In genomic region chr1:40818264-40818961, GRCh38 we compare ENCODE assay signal across 9 cellular contexts. TPM values are rescaled to one million over a fixed set of nuclear protein-coding genes. Genes with fewer than 3 reads are reported as not detected.
DNase-seq lines count a peak whose midpoint lies in the region; ATAC-seq and TF ChIP-seq lines count a peak whose summit lies in the region.
"Had no signal": no experiment of that assay in that cellular context is flagged by ENCODE, and none has a peak within 500 bp of the region (broad histone marks: within the 10 kb centered on the region; RNA-seq: fewer than 3 reads in every experiment).

No MANE protein-coding gene starts in this region.

- H4K91ac ChIP-seq in IMR-90 (ENCODE audit: insufficient read depth, low read depth, low read length) = no peak overlapping the region

- no peak overlapping the region for H2BK20ac ChIP-seq in IMR-90 (ENCODE audit: low read depth, low read length)

- H3K9ac ChIP-seq in IMR-90 (ENCODE audit: low read depth, low read length) = no peak overlapping the region

- intact Hi-C loops in breast epithelium (cut with DNase I; ENCODE audit: low total_unique reads) (no loop called here), MCF 10A (cut with micrococcal nuclease) (no loop called here), IMR-90 (cut with micrococcal nuclease) (no loop called here), posterior vena cava (cut with DNase I) (loop anchor here in 1 of 2 donors (1.0 kb wide), 1 partner anchor 32 kb away; no protein-coding TSS in a partner anchor)

- H3K36me3 Mint-ChIP-seq in MCF 10A (ENCODE audit: insufficient read depth, unreplicated experiment) = no peaks in the 10 kb centered on the region

- H3K4me2 ChIP-seq in IMR-90 (ENCODE audit: low read depth, low read length) = peak overlapping the region; percentile 57

- no peak overlapping the region for H3K14ac ChIP-seq in IMR-90 (replicated peaks; ENCODE audit: low read depth, low read length)

- no peaks in the 10 kb centered on the region for H3K4me1 Mint-ChIP-seq in MCF 10A (ENCODE audit: insufficient read depth, unreplicated experiment)

- H3K27ac ChIP-seq in breast epithelium (no peak overlapping the region), IMR-90 (ENCODE audit: insufficient read depth, low read length) (no peak overlapping the region)

- no peak overlapping the region for H3K4ac ChIP-seq in IMR-90 (ENCODE audit: low read depth, low read length)

- H4K20me1 ChIP-seq in IMR-90 (ENCODE audit: insufficient read depth, low read length) = no peaks in the 10 kb centered on the region

- peak overlapping the region; percentile 27 to 70 (median 48) for H3K4me3 ChIP-seq in breast epithelium
- H3K4me3 ChIP-seq in IMR-90 (ENCODE audit: insufficient read depth, low read depth, low read length) = peak overlapping the region; percentile 41
- peak overlapping the region; percentile 40 for H3K4me3 ChIP-seq in fibroblast of pulmonary artery (replicated peaks; ENCODE audit: low read depth, low read length)

- CTCF ChIA-PET in MCF 10A (lab: Yijun Ruan, JAX) = interaction anchor here (0.5 to 0.9 kb wide), 2 partner anchors 31 to 32 kb away, joined by 3 read pairs; no protein-coding TSS in a partner anchor
- CTCF ChIA-PET in IMR-90 (lab: Yijun Ruan, JAX) = interaction anchor here (0.6 kb wide), 1 partner anchor 44 kb away, joined by 3 read pairs; no protein-coding TSS in a partner anchor

- peak overlapping the region; percentile 88 for H2AFZ ChIP-seq in IMR-90 (replicated peaks; ENCODE audit: low read length, poor library complexity)

- WGBS in IMR-90 (ENCODE audit: extremely low coverage in 2 of 2, insufficient read length in 1 of 2), 2 experiments = 0% methylated on average over 5 of the region's 59 CpGs; no CpG with 5 or more reads in 1 of the 2 experiments

- no peak overlapping the region for H3K27ac Mint-ChIP-seq in MCF 10A (ENCODE audit: low read depth, unreplicated experiment)

- no peak overlapping the region for H2AK9ac ChIP-seq in IMR-90 (replicated peaks; ENCODE audit: low read depth, low read length, poor library complexity)

- H2BK120ac ChIP-seq in IMR-90 (ENCODE audit: low read depth, low read length) = no peak overlapping the region

- BruUV-seq in MCF 10A (replicated peaks; lab: Mats Ljungman, UMichigan) = no TSS peak
- BruUV-seq in IMR-90 (replicated peaks; lab: Mats Ljungman, UMichigan) = no TSS peak

- POLR2A ChIA-PET in MCF 10A (lab: Yijun Ruan, JAX) (no interaction called here), IMR-90 (lab: Charles Lee; ENCODE audit: unreplicated experiment) (no interaction called here)

- ATAC-seq in IMR-90 (ENCODE audit: low read depth) = peak; percentile 63

- no peak overlapping the region for H4K5ac ChIP-seq in IMR-90 (ENCODE audit: low read depth, low read length)

- H3K27me3 Mint-ChIP-seq in MCF 10A (ENCODE audit: insufficient read depth, unreplicated experiment) = peaks cover 16% of the 10 kb centered on the region

- DNase-seq in breast epithelium (ENCODE audit: low spot score in 2 of 2) = peak; percentile 41 to 62
- DNase-seq in MCF 10A (ENCODE audit: unreplicated experiment) = no peak
- DNase-seq in IMR-90 = no peak
- peak; percentile 78 for DNase-seq in activated T-cell treated with anti-CD3 and anti-CD28 coated beads for 24 hours (ENCODE audit: low read depth)
- DNase-seq in fibroblast of pulmonary artery (ENCODE audit: low read depth) = no peak
- DNase-seq in posterior vena cava (ENCODE audit: low spot score) = peak; percentile 87
- peak; percentile 83 for DNase-seq in ureter (ENCODE audit: low spot score)
- no peak for DNase-seq in cortex of kidney (lab: John Stamatoyannopoulos, UW)

- H3K9me3 ChIP-seq in breast epithelium (no peaks in the 10 kb centered on the region), IMR-90 (ENCODE audit: control insufficient read depth, insufficient read depth, low read length) (no peaks in the 10 kb centered on the region)
- H3K9me3 ChIP-seq: Caco-2 had no signal

- dilution Hi-C loops in IMR-90 (cut with HindIII; ENCODE audit: low sequenced_read_pairs, unreplicated experiment) = no loop called here

- no peaks in the 10 kb centered on the region for H3K9me1 ChIP-seq in IMR-90 (ENCODE audit: insufficient read depth, low read length)

- no peaks in the 10 kb centered on the region for H3K9me3 Mint-ChIP-seq in MCF 10A (ENCODE audit: unreplicated experiment)

- H3K27me3 ChIP-seq in breast epithelium = no peaks in the 10 kb centered on the region
- peaks cover 44% of the 10 kb centered on the region for H3K27me3 ChIP-seq in IMR-90 (ENCODE audit: control insufficient read depth, insufficient read depth, low read length)

- TF ChIP-seq POLR2A in breast epithelium (IDR thresholded peaks at IDR 0.05) (no peak), IMR-90 (IDR thresholded peaks at IDR 0.05; ENCODE audit: low read depth, low read length) (no peak)

- no peak overlapping the region for H3K23ac ChIP-seq in IMR-90 (ENCODE audit: low read depth, low read length)

- H2AK5ac ChIP-seq in IMR-90 (ENCODE audit: low read depth, low read length) = no peak overlapping the region

- H3K36me3 ChIP-seq in breast epithelium (no peaks in the 10 kb centered on the region), IMR-90 (ENCODE audit: control insufficient read depth, insufficient read depth, low read length) (no peaks in the 10 kb centered on the region)

- H3K79me1 ChIP-seq in IMR-90 (ENCODE audit: low read depth in 1 of 2, low read length in 2 of 2) = no peaks in the 10 kb centered on the region

- H3K18ac ChIP-seq in IMR-90 (ENCODE audit: low read depth, low read length) = no peak overlapping the region

- H2BK15ac ChIP-seq in IMR-90 (ENCODE audit: low read depth, low read length) = no peak overlapping the region

- H3K4me1 ChIP-seq in breast epithelium (no peaks in the 10 kb centered on the region), IMR-90 (ENCODE audit: control insufficient read depth, insufficient read depth, low read length) (peaks cover 3% of the 10 kb centered on the region)

- in situ Hi-C loops in IMR-90 (cut with MboI; ENCODE audit: low sequenced_read_pairs) = no loop called here

- no peak overlapping the region for H3K4me3 Mint-ChIP-seq in MCF 10A (ENCODE audit: unreplicated experiment)

- H3K56ac ChIP-seq in IMR-90 (ENCODE audit: extremely low read depth, insufficient read depth, low read length) = no peak overlapping the region

- no peak overlapping the region for H2BK5ac ChIP-seq in IMR-90 (ENCODE audit: low read depth, low read length, poor library complexity, severe bottlenecking)

- no peak overlapping the region for H4K8ac ChIP-seq in IMR-90 (ENCODE audit: low read depth in 2 of 2, low read length in 2 of 2)

- no peak for TF ChIP-seq RAD21 in IMR-90 (IDR thresholded peaks at IDR 0.05; ENCODE audit: low read length)

- no peak for TF ChIP-seq CTCF in breast epithelium (IDR thresholded peaks at IDR 0.05)
- no peak for TF ChIP-seq CTCF in MCF 10A (IDR thresholded peaks at IDR 0.05; ENCODE audit: unreplicated experiment)
- TF ChIP-seq CTCF in IMR-90 (conservative IDR thresholded peaks at IDR 0.05; ENCODE audit: low read depth, low read length) = no peak
- no peak for TF ChIP-seq CTCF in fibroblast of pulmonary artery (IDR thresholded peaks at IDR 0.05; ENCODE audit: low read length, missing control alignments)

TF ChIP-seq in IMR-90, 13 proteins besides CTCF, POLR2A, EP300 and RAD21:
- TF ChIP-seq BHLHE40 (IDR thresholded peaks at IDR 0.05; ENCODE audit: low read depth, low read length) = no peak
- no peak for TF ChIP-seq USF2 (IDR thresholded peaks at IDR 0.05; ENCODE audit: low read depth, low read length)

RNA-seq across cellular contexts. Expression of gene KCNQ4, which starts 34.8 kb away (rescaled TPM):
- total RNA-seq in breast epithelium = 1 to 10 TPM in 2 of 3 donors, under 1 TPM in 1; 0.32 to 1.3 (median 1.3) TPM
- total RNA-seq in MCF 10A (2022) = not detected in 2 replicates
- not detected in 2 replicates for total RNA-seq in IMR-90 (2012; rRNA removed)
- 0.07 and 0.09 TPM in 2 replicates for polyA plus RNA-seq in IMR-90 (2012; rRNA removed)
- polyA plus RNA-seq in IMR-90 (2012; cell fraction: cytosol; rRNA removed) = 0.01 and 0.04 TPM in 2 replicates
- polyA plus RNA-seq in IMR-90 (2012; cell fraction: nucleus; rRNA removed; ENCODE audit: low replicate concordance) = 0.33 and 0.48 TPM in 2 replicates
- 10 to 100 TPM; 10.3 to 11.4 TPM for total RNA-seq in posterior vena cava
- 3.7 TPM for total RNA-seq in ureter

RNA-seq across cellular contexts. Expression of gene CITED4, which starts 43.8 kb away (rescaled TPM):
- 100 to 1,000 TPM in 1 of 3 donors, 10 to 100 TPM in 2; 12.2 to 136 (median 26.9) TPM for total RNA-seq in breast epithelium
- total RNA-seq in MCF 10A (2022) = 22.5 and 43.5 TPM in 2 replicates
- under 0.01 and 0.28 TPM in 2 replicates for total RNA-seq in IMR-90 (2012; rRNA removed)
- polyA plus RNA-seq in IMR-90 (2012; rRNA removed) = 1.6 and 2.2 TPM in 2 replicates
- 1.7 and 7.4 TPM in 2 replicates for polyA plus RNA-seq in IMR-90 (2012; cell fraction: cytosol; rRNA removed)
- polyA plus RNA-seq in IMR-90 (2012; cell fraction: nucleus; rRNA removed; ENCODE audit: low replicate concordance) = 1.2 and 3.1 TPM in 2 replicates
- 1 to 10 TPM; 8.3 to 9.5 TPM for total RNA-seq in posterior vena cava
- total RNA-seq in ureter = 17.9 TPM

Comparison
In these comparisons a context has a peak if more than half of its experiments do, and no peak if none do; other contexts are left out.
1. DNase-seq: peak in breast epithelium (2 of 2), activated T-cell treated with anti-CD3 and anti-CD28 coated beads for 24 hours (single experiment), posterior vena cava (single experiment) and ureter (single experiment); none in MCF 10A (single experiment), IMR-90 (single experiment), fibroblast of pulmonary artery (single experiment) and cortex of kidney (single experiment).
2. Peak in every context shown above with its lines, with median percentiles within 50 percentile points of each other: H3K4me3 ChIP-seq.